ENCODE assay signal across 8 cellular contexts in the genomic region with DNA sequence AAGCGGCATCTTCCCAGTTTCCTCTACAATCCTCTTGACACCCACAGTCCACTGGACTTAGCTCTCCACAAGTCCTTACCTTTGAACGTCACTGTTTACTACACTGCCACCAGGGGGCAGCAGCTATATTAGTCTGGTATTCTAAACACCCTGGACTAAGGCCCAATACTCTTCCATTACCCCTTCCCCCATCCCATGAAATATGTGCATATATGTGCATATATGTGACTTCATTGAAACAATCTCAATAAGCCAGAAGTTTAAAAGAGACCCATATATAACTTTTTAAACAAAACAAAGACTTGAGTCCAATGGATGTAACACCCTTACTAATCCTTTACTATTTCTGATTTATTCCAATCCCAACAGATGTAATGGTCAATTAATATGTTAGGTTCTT. TPM values are rescaled to one million over a fixed set of nuclear protein-coding genes. Genes with fewer than 3 reads are reported as not detected.
DNase-seq lines count a peak whose midpoint lies in the region; ATAC-seq and TF ChIP-seq lines count a peak whose summit lies in the region.

No MANE protein-coding gene starts in this region.

- no peaks in the 10 kb centered on the region for H3K4me1 ChIP-seq in Caco-2

- no peaks in the 10 kb centered on the region for H3K9me3 ChIP-seq in Caco-2

- peak; percentile 82 for ATAC-seq in GM19468 (IDR thresholded peaks at IDR 0.05; ENCODE audit: extremely low read depth, unreplicated experiment)
- ATAC-seq in HG03575 (IDR thresholded peaks at IDR 0.05; ENCODE audit: extremely low read depth, insufficient number of reproducible peaks, low FRiP score, unreplicated experiment): peak; percentile 80
- peak; percentile 79 to 90 for ATAC-seq in naive thymus-derived CD8-positive, alpha-beta T cell
- ATAC-seq in stimulated activated naive CD8-positive, alpha-beta T cell treated with anti-CD3 and anti-CD28 coated beads, Interleukin-15, amount 100 ng/mL, for 72 hours: peak; percentile 80

- no peak overlapping the region for H3K4me3 ChIP-seq in Caco-2 (ENCODE audit: low read depth, low read length)

- no peaks in the 10 kb centered on the region for H3K4me1 Mint-ChIP-seq in Caco-2 (ENCODE audit: low read depth, unreplicated experiment)
- H3K4me1 Mint-ChIP-seq in naive thymus-derived CD8-positive, alpha-beta T cell: peaks cover 8 to 21% (median 14%) of the 10 kb centered on the region in 4 donors
- peaks cover 24% of the 10 kb centered on the region for H3K4me1 Mint-ChIP-seq in stimulated activated naive CD8-positive, alpha-beta T cell treated with anti-CD3 and anti-CD28 coated beads, Interleukin-15, amount 100 ng/mL, for 72 hours

- CTCF ChIA-PET in Caco-2 (lab: Charles Lee): interaction anchor here (0.6 to 1.0 kb wide), 11 partner anchors 13 to 741 kb away, joined by 3 to 12 read pairs (median 4); a partner anchor contains a TSS

- no peaks in the 10 kb centered on the region for H3K27me3 Mint-ChIP-seq in Caco-2 (ENCODE audit: insufficient read depth, unreplicated experiment)
- H3K27me3 Mint-ChIP-seq in naive thymus-derived CD8-positive, alpha-beta T cell: no peaks in the 10 kb centered on the region
- no peaks in the 10 kb centered on the region for H3K27me3 Mint-ChIP-seq in stimulated activated naive CD8-positive, alpha-beta T cell treated with anti-CD3 and anti-CD28 coated beads, Interleukin-15, amount 100 ng/mL, for 72 hours

- no peaks in the 10 kb centered on the region for H3K36me3 ChIP-seq in Caco-2 (ENCODE audit: control insufficient read depth, insufficient read depth, low read length)

- H3K36me3 Mint-ChIP-seq in Caco-2 (ENCODE audit: insufficient read depth, unreplicated experiment): no peaks in the 10 kb centered on the region
- H3K36me3 Mint-ChIP-seq in naive thymus-derived CD8-positive, alpha-beta T cell: peaks cover 0 to 6% (median 5%) of the 10 kb centered on the region in 3 donors

- H3K27ac Mint-ChIP-seq in Caco-2 (ENCODE audit: unreplicated experiment): no peak overlapping the region
- peak overlapping the region in 1 of 10 donors; percentile 3 for H3K27ac Mint-ChIP-seq in naive thymus-derived CD8-positive, alpha-beta T cell
- H3K27ac Mint-ChIP-seq in stimulated activated naive CD8-positive, alpha-beta T cell treated with anti-CD3 and anti-CD28 coated beads, Interleukin-15, amount 100 ng/mL, for 72 hours: no peak overlapping the region

- peaks cover 9% of the 10 kb centered on the region for H3K9me3 Mint-ChIP-seq in Caco-2 (ENCODE audit: unreplicated experiment)
- no peaks in the 10 kb centered on the region for H3K9me3 Mint-ChIP-seq in naive thymus-derived CD8-positive, alpha-beta T cell
- no peaks in the 10 kb centered on the region for H3K9me3 Mint-ChIP-seq in stimulated activated naive CD8-positive, alpha-beta T cell treated with anti-CD3 and anti-CD28 coated beads, Interleukin-15, amount 100 ng/mL, for 72 hours

- no peak overlapping the region for H3K27ac ChIP-seq in epithelial cell of prostate

- intact Hi-C loops in Caco-2 (cut with micrococcal nuclease; ENCODE audit: unreplicated experiment): loop anchor here (1.0 to 2.0 kb wide), 5 partner anchors 16 to 554 kb away; a partner anchor contains a TSS

- POLR2A ChIA-PET in Caco-2 (lab: Charles Lee): no interaction called here
- POLR2A ChIA-PET in naive thymus-derived CD8-positive, alpha-beta T cell (lab: Charles Lee): interaction anchor here (0.6 to 1.6 kb wide), 5 partner anchors 11 to 1142 kb away, joined by 3 to 7 read pairs (median 5); a partner anchor contains a TSS

- DNase-seq in Caco-2 (peak; percentile 79 to 82), NOMO-1 (lab: John Stamatoyannopoulos, UW; ENCODE audit: unreplicated experiment in 2 of 2) (peak; percentile 25 to 65), epithelial cell of prostate (ENCODE audit: low read depth, low spot score) (peak; percentile 37)
- peak; percentile 45 to 49 for DNase-seq in activated CD8-positive, alpha-beta memory T cell treated with anti-CD3 and anti-CD28 coated beads for 4 hours (ENCODE audit: low read depth in 2 of 2)
- DNase-seq in naive thymus-derived CD8-positive, alpha-beta T cell: peak; percentile 52 to 87 (median 68)
- peak; percentile 46 to 59 for DNase-seq in stimulated activated naive CD8-positive, alpha-beta T cell treated with anti-CD3 and anti-CD28 coated beads, Interleukin-15, amount 100 ng/mL, for 72 hours

- no peaks in the 10 kb centered on the region for H3K27me3 ChIP-seq in Caco-2 (replicated peaks; ENCODE audit: control insufficient read depth, insufficient read depth, low read length)

- TF ChIP-seq CTCF in Caco-2 (IDR thresholded peaks at IDR 0.05; ENCODE audit: insufficient read depth in 1 of 2, low read depth in 1 of 2, low read length in 1 of 2, severe bottlenecking in 1 of 2, unreplicated experiment in 1 of 2): peak; percentile 67 to 86

- no TSS peak for BruUV-seq in Caco-2 (replicated peaks; lab: Mats Ljungman, UMichigan)

- H3K4me3 Mint-ChIP-seq in Caco-2 (ENCODE audit: unreplicated experiment): no peak overlapping the region
- H3K4me3 Mint-ChIP-seq in naive thymus-derived CD8-positive, alpha-beta T cell: no peak overlapping the region
- H3K4me3 Mint-ChIP-seq in stimulated activated naive CD8-positive, alpha-beta T cell treated with anti-CD3 and anti-CD28 coated beads, Interleukin-15, amount 100 ng/mL, for 72 hours: no peak overlapping the region

RNA-seq across cellular contexts. Expression of a gene that starts 15.5 kb away (rescaled TPM):
- total RNA-seq in Caco-2 (2022): 3.5 and 3.6 TPM in 2 replicates
- total RNA-seq in naive thymus-derived CD8-positive, alpha-beta T cell: 1 to 10 TPM; 3.5 to 4.0 TPM
- polyA plus RNA-seq in naive thymus-derived CD8-positive, alpha-beta T cell: 10 to 100 TPM in 1 of 3 donors, 1 to 10 TPM in 2; 5.3 to 10.4 (median 7.7) TPM
